8 cellular contexts compared by ENCODE assay signal in the genomic region with DNA sequence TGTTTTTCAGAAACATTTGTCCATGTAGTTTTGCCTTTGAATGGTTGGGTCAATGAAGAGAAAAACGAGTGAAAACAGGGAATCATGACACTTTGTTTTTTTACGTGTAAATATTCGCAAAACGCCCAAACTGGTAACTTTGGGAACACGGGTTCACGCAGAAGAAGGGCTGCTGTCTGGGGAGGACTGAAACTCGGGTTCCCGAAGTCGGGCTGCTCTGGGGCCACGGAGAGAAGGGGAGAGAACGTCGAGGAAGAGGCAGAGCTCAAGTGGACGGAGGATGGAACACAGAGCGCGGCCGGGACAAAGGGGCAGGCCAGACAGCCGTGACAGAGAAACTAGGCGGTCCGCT. TPM values are rescaled to one million over a fixed set of nuclear protein-coding genes. Genes with fewer than 3 reads are reported as not detected.
DNase-seq lines count a peak whose midpoint lies in the region; ATAC-seq, FAIRE-seq and TF ChIP-seq lines count a peak whose summit lies in the region.

No MANE protein-coding gene starts in this region.

- no peaks in the 10 kb centered on the region for H3K9me3 ChIP-seq in mucosa of descending colon
- no peaks in the 10 kb centered on the region for H3K9me3 ChIP-seq in uterus

- FAIRE-seq in H54 (lab: Jason Lieb, UNC): no peak

- no peaks in the 10 kb centered on the region for H3K36me3 ChIP-seq in mucosa of descending colon (ENCODE audit: low read depth)
- no peaks in the 10 kb centered on the region for H3K36me3 ChIP-seq in uterus

- peak overlapping the region; percentile 94 to 99 for H3K27ac ChIP-seq in coronary artery
- H3K27ac ChIP-seq in uterus: peak overlapping the region; percentile 87 to 95

- TF ChIP-seq CTCF in coronary artery (IDR thresholded peaks at IDR 0.05): no peak
- no peak for TF ChIP-seq CTCF in mucosa of descending colon (IDR thresholded peaks at IDR 0.05)
- TF ChIP-seq CTCF in uterus (IDR thresholded peaks at IDR 0.05): peak in 1 of 4 experiments; percentile 4

- H3K27me3 ChIP-seq in uterus: no peaks in the 10 kb centered on the region

- TF ChIP-seq POLR2A in H54 (IDR thresholded peaks at IDR 0.05; ENCODE audit: low read depth, low read length) (no peak), uterus (IDR thresholded peaks at IDR 0.05) (no peak)

- H3K4me1 ChIP-seq in mucosa of descending colon (ENCODE audit: low read depth) (peaks cover 7% of the 10 kb centered on the region), uterus (no peaks in the 10 kb centered on the region)

- H3K4me3 ChIP-seq in coronary artery (peak overlapping the region; percentile 93), mucosa of descending colon (peak overlapping the region; percentile 31), uterus (peak overlapping the region; percentile 55 to 71)

- intact Hi-C loops in mucosa of descending colon (cut with DNase I, micrococcal nuclease) (loop anchor here (10.0 kb wide), 2 partner anchors 226 to 316 kb away; no protein-coding TSS in a partner anchor), uterus (cut with DNase I; ENCODE audit: low total_unique reads) (no loop called here)

- DNase-seq in NCI-H1436 (lab: John Stamatoyannopoulos, UW): peak; percentile 43
- no peak for DNase-seq in NCI-H1436 treated with DMSO at 0.1 percent for 48 hours (lab: John Stamatoyannopoulos, UW)
- peak; percentile 52 for DNase-seq in H54 (ENCODE audit: insufficient read length, low spot score)
- peak; percentile 64 for DNase-seq in NCI-H2227 treated with DMSO at 0.1 percent for 48 hours (lab: John Stamatoyannopoulos, UW)
- no peak for DNase-seq in coronary artery (ENCODE audit: low spot score)
- DNase-seq in mucosa of descending colon: peak in 2 of 3 donors; percentile 80 to 87
- DNase-seq in uterus: no peak
- DNase-seq in NCI-H1930 (lab: John Stamatoyannopoulos, UW): no peak

- peak; percentile 70 for ATAC-seq in mucosa of descending colon

RNA-seq across cellular contexts. Expression of a gene that starts 0.5 kb away (rescaled TPM):
- total RNA-seq in mucosa of descending colon (10 to 100 TPM; 11.1 to 23.8 (median 18.9) TPM), uterus (1 to 10 TPM; 1.5 to 7.2 (median 3.1) TPM)

RNA-seq across cellular contexts. Expression of a gene that starts 43.0 kb away (rescaled TPM):
- 100 to 1,000 TPM in 2 of 3 donors, 10 to 100 TPM in 1; 95.6 to 171 (median 100) TPM for total RNA-seq in mucosa of descending colon
- total RNA-seq in uterus: 10 to 100 TPM; 15.6 to 94.6 (median 29.7) TPM

Comparison
In these comparisons a context has a peak if more than half of its experiments do, and no peak if none do; other contexts are left out.
1. DNase-seq: peak in NCI-H1436 (single experiment), H54 (single experiment), NCI-H2227 treated with DMSO at 0.1 percent for 48 hours (single experiment) and mucosa of descending colon (2 of 3); none in NCI-H1436 treated with DMSO at 0.1 percent for 48 hours (single experiment), coronary artery (single experiment), uterus (0 of 2) and NCI-H1930 (0 of 2).
2. H3K4me3 ChIP-seq: peak in every context shown above with its lines; median percentile 93 in coronary artery; 63 in uterus; 31 in mucosa of descending colon.